1 cellular context compared by ENCODE assay signal in genomic region chr6:8102122-8102958, GRCh38.
TF ChIP-seq lines count a peak whose summit lies in the region.

EEF1E1 (minus strand) TSS chr6:8102548; CDS start chr6:8102521, 27 bp downstream.

TF ChIP-seq in HepG2, 621 proteins besides CTCF, POLR2A, EP300 and RAD21 (continued from another document and continues in another):
- TF ChIP-seq SNAPC4 (CRISPR knock-in tag; IDR thresholded peaks at IDR 0.05) (peak; percentile 64; the same call in 1 of the 2 replicates), ZNF615 (CRISPR knock-in tag; IDR thresholded peaks at IDR 0.05; ENCODE audit: borderline replicate concordance) (peak; percentile 89; the same call in 1 of the 2 replicates), ZNF276 (CRISPR knock-in tag; IDR thresholded peaks at IDR 0.05; ENCODE audit: low read depth) (no peak), TMF1 (CRISPR knock-in tag; IDR thresholded peaks at IDR 0.05; ENCODE audit: low read depth) (peak; percentile 75), ZNF138 (CRISPR knock-in tag; IDR thresholded peaks at IDR 0.05; ENCODE audit: low read depth) (peak; percentile 77; the same call in 1 of the 2 replicates), SRSF1 (optimal IDR thresholded peaks at IDR 0.05; ENCODE audit: low read depth, low read length) (peak; percentile 97), ATAD3A (CRISPR knock-in tag; IDR thresholded peaks at IDR 0.05) (0 out of 2 replicates have a peak, but pooled peaks have one; percentile 55), ZNF441 (CRISPR knock-in tag; IDR thresholded peaks at IDR 0.05; ENCODE audit: borderline replicate concordance) (peak; percentile 66; the same call in 1 of the 2 replicates), ZNF552 (CRISPR knock-in tag; IDR thresholded peaks at IDR 0.05; ENCODE audit: borderline replicate concordance) (peak; percentile 37; the same call in 1 of the 2 replicates), MATR3 (CRISPR knock-in tag; IDR thresholded peaks at IDR 0.05) (no peak), FOXP1 (IDR thresholded peaks at IDR 0.05) (no peak), FOXP1 (CRISPR knock-in tag; IDR thresholded peaks at IDR 0.05) (no peak), ZBTB20 (CRISPR knock-in tag; IDR thresholded peaks at IDR 0.05; ENCODE audit: borderline replicate concordance, low read depth) (0 out of 2 replicates have a peak, but pooled peaks have one; percentile 51), ZNF30 (CRISPR knock-in tag; IDR thresholded peaks at IDR 0.05) (no peak), RCOR2 (CRISPR knock-in tag; IDR thresholded peaks at IDR 0.05) (peak; percentile 53; the same call in 1 of the 2 replicates), MED8 (CRISPR knock-in tag; IDR thresholded peaks at IDR 0.05; ENCODE audit: insufficient replicate concordance) (peak; percentile 65), IKZF5 (CRISPR knock-in tag; IDR thresholded peaks at IDR 0.05) (no peak; the same call in 1 of the 2 replicates), ZNF781 (CRISPR knock-in tag; IDR thresholded peaks at IDR 0.05; ENCODE audit: borderline replicate concordance, not compliant biosample characterization) (peak; percentile 80), ZNF598 (CRISPR knock-in tag; IDR thresholded peaks at IDR 0.05; ENCODE audit: borderline replicate concordance) (peak; percentile 45; the same call in 1 of the 2 replicates), YY1 (IDR thresholded peaks at IDR 0.05; ENCODE audit: insufficient read depth, insufficient replicate concordance, low read depth, low read length) (peak; percentile 97), ZKSCAN8 (CRISPR knock-in tag; IDR thresholded peaks at IDR 0.05; ENCODE audit: borderline replicate concordance) (0 out of 2 replicates have a peak, but pooled peaks have one; percentile 30), SIN3A (IDR thresholded peaks at IDR 0.05; ENCODE audit: borderline replicate concordance, low read depth, low read length) (peak; percentile 84; the same call in 1 of the 2 replicates), ZNF709 (CRISPR knock-in tag; IDR thresholded peaks at IDR 0.05) (peak; percentile 92; the same call in 1 of the 2 replicates), PHF20 (CRISPR knock-in tag; IDR thresholded peaks at IDR 0.05) (peak; percentile 86), KLF15 (CRISPR knock-in tag; IDR thresholded peaks at IDR 0.05; ENCODE audit: borderline replicate concordance) (peak; percentile 56; the same call in 1 of the 2 replicates), ZNF274 (CRISPR knock-in tag; IDR thresholded peaks at IDR 0.05) (peak; percentile 48; the same call in 1 of the 2 replicates), TBX2 (CRISPR knock-in tag; IDR thresholded peaks at IDR 0.05; ENCODE audit: borderline replicate concordance) (peak; percentile 88), POLR2G (IDR thresholded peaks at IDR 0.05; ENCODE audit: low read depth, low read length) (peak; percentile 96), FOSL1 (CRISPR knock-in tag; IDR thresholded peaks at IDR 0.05; ENCODE audit: borderline replicate concordance) (no peak), HDAC1 (CRISPR knock-in tag; IDR thresholded peaks at IDR 0.05) (peak; percentile 87), XRCC5 (optimal IDR thresholded peaks at IDR 0.05; ENCODE audit: low read length) (peak; percentile 42), ZNF225 (CRISPR knock-in tag; IDR thresholded peaks at IDR 0.05) (peak; percentile 92; the same call in 1 of the 2 replicates), BCL6 (CRISPR knock-in tag; IDR thresholded peaks at IDR 0.05) (peak; percentile 70), ZNF205 (CRISPR knock-in tag; IDR thresholded peaks at IDR 0.05) (peak; percentile 59; the same call in 1 of the 2 replicates), GTF3A (CRISPR knock-in tag; conservative IDR thresholded peaks at IDR 0.05) (0 out of 2 replicates have a peak, but pooled peaks have one; percentile 79), SMAD3 (CRISPR knock-in tag; IDR thresholded peaks at IDR 0.05) (peak; percentile 74; the same call in 1 of the 2 replicates), MBNL3 (CRISPR knock-in tag; conservative IDR thresholded peaks at IDR 0.05) (no peak), ZMYM4 (CRISPR knock-in tag; IDR thresholded peaks at IDR 0.05) (peak; percentile 92), E2F5 (CRISPR knock-in tag; conservative IDR thresholded peaks at IDR 0.05) (peak; percentile 70), ZNF264 (CRISPR knock-in tag; IDR thresholded peaks at IDR 0.05) (peak; percentile 26; the same call in 1 of the 2 replicates), RFX3 (CRISPR knock-in tag; IDR thresholded peaks at IDR 0.05) (0 out of 2 replicates have a peak, but pooled peaks have one; percentile 2), NRL (CRISPR knock-in tag; IDR thresholded peaks at IDR 0.05; ENCODE audit: borderline replicate concordance) (peak; percentile 91; the same call in 1 of the 2 replicates), NFYC (CRISPR knock-in tag; IDR thresholded peaks at IDR 0.05) (peak; percentile 94), RBFOX2 (IDR thresholded peaks at IDR 0.05; ENCODE audit: low read depth, low read length) (peak; percentile 93), ARHGAP35 (CRISPR knock-in tag; IDR thresholded peaks at IDR 0.05; ENCODE audit: borderline replicate concordance) (peak; percentile 61; the same call in 1 of the 2 replicates), ZNF772 (CRISPR knock-in tag; IDR thresholded peaks at IDR 0.05) (peak; percentile 79; the same call in 1 of the 2 replicates), ZNF558 (CRISPR knock-in tag; IDR thresholded peaks at IDR 0.05; ENCODE audit: borderline replicate concordance) (peak; percentile 76; the same call in 1 of the 2 replicates), THRA (CRISPR knock-in tag; IDR thresholded peaks at IDR 0.05; ENCODE audit: borderline replicate concordance) (peak; percentile 38; the same call in 1 of the 2 replicates)
- TF ChIP-seq, protein P1, sequence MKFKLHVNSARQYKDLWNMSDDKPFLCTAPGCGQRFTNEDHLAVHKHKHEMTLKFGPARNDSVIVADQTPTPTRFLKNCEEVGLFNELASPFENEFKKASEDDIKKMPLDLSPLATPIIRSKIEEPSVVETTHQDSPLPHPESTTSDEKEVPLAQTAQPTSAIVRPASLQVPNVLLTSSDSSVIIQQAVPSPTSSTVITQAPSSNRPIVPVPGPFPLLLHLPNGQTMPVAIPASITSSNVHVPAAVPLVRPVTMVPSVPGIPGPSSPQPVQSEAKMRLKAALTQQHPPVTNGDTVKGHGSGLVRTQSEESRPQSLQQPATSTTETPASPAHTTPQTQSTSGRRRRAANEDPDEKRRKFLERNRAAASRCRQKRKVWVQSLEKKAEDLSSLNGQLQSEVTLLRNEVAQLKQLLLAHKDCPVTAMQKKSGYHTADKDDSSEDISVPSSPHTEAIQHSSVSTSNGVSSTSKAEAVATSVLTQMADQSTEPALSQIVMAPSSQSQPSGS (CRISPR knock-in tag; IDR thresholded peaks at IDR 0.05) = peak; percentile 13; the same call in 1 of the 2 replicates
- TF ChIP-seq, protein P2, sequence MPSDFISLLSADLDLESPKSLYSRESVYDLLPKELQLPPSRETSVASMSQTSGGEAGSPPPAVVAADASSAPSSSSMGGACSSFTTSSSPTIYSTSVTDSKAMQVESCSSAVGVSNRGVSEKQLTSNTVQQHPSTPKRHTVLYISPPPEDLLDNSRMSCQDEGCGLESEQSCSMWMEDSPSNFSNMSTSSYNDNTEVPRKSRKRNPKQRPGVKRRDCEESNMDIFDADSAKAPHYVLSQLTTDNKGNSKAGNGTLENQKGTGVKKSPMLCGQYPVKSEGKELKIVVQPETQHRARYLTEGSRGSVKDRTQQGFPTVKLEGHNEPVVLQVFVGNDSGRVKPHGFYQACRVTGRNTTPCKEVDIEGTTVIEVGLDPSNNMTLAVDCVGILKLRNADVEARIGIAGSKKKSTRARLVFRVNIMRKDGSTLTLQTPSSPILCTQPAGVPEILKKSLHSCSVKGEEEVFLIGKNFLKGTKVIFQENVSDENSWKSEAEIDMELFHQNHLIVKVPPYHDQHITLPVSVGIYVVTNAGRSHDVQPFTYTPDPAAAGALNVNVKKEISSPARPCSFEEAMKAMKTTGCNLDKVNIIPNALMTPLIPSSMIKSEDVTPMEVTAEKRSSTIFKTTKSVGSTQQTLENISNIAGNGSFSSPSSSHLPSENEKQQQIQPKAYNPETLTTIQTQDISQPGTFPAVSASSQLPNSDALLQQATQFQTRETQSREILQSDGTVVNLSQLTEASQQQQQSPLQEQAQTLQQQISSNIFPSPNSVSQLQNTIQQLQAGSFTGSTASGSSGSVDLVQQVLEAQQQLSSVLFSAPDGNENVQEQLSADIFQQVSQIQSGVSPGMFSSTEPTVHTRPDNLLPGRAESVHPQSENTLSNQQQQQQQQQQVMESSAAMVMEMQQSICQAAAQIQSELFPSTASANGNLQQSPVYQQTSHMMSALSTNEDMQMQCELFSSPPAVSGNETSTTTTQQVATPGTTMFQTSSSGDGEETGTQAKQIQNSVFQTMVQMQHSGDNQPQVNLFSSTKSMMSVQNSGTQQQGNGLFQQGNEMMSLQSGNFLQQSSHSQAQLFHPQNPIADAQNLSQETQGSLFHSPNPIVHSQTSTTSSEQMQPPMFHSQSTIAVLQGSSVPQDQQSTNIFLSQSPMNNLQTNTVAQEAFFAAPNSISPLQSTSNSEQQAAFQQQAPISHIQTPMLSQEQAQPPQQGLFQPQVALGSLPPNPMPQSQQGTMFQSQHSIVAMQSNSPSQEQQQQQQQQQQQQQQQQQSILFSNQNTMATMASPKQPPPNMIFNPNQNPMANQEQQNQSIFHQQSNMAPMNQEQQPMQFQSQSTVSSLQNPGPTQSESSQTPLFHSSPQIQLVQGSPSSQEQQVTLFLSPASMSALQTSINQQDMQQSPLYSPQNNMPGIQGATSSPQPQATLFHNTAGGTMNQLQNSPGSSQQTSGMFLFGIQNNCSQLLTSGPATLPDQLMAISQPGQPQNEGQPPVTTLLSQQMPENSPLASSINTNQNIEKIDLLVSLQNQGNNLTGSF (CRISPR knock-in tag; IDR thresholded peaks at IDR 0.05) = 0 out of 2 replicates have a peak, but pooled peaks have one; percentile 89
